Comparison of ENCODE assay signal across 9 cellular contexts in genomic region chr20:871436-871835, GRCh38. TPM values are rescaled to one million over a fixed set of nuclear protein-coding genes. Genes with fewer than 3 reads are reported as not detected.
"Had no signal": no experiment of that assay in that cellular context is flagged by ENCODE, and none has a peak within 500 bp of the region (broad histone marks: within the 10 kb centered on the region; RNA-seq: fewer than 3 reads in every experiment).

No MANE protein-coding gene starts in this region.

- DNase-seq: GDM1, GF-D8 had no signal

- H3K4me3 ChIP-seq: GM12878 had no signal

- FAIRE-seq: G401.6, GM12878, GM12891, GM12892, GM18507, GM19239 had no signal

RNA-seq across cellular contexts. Expression of gene ANGPT4, which starts 44.7 kb away (rescaled TPM):
- total RNA-seq: G401, GM12878 had no signal
